8 cellular contexts compared by ENCODE assay signal in genomic region chr10:125149278-125150047, GRCh38. TPM values are rescaled to one million over a fixed set of nuclear protein-coding genes. Genes with fewer than 3 reads are reported as not detected.
A peak's percentile ranks its signal among the peaks of the same experiment; 100 is the strongest.
DNase-seq lines count a peak whose midpoint lies in the region; ATAC-seq and TF ChIP-seq lines count a peak whose summit lies in the region.

No MANE protein-coding gene starts in this region.

- ATAC-seq in omental fat pad (ENCODE audit: low FRiP score) (no peak), HG02759 (IDR thresholded peaks at IDR 0.05; ENCODE audit: unreplicated experiment) (no peak)
- ATAC-seq in stimulated activated naive CD8-positive, alpha-beta T cell treated with anti-CD3 and anti-CD28 coated beads, Interleukin-15, Interleukin-2, amounts not matched to agents 100 U/mL and 50 U/mL, for 24 hours = no peak

- DNase-seq in GF-D8 (lab: John Stamatoyannopoulos, UW) = peak; percentile 21
- DNase-seq in NCI-H510A (lab: John Stamatoyannopoulos, UW) = peak; percentile 63
- peak; percentile 49 for DNase-seq in fibroblast of gingiva (ENCODE audit: low read depth)
- peak; percentile 85 for DNase-seq in omental fat pad (ENCODE audit: low spot score)
- DNase-seq in medulla oblongata (ENCODE audit: extremely low spot score) = no peak
- DNase-seq in stimulated activated naive CD8-positive, alpha-beta T cell treated with anti-CD3 and anti-CD28 coated beads, Interleukin-15, Interleukin-2, amounts not matched to agents 100 U/mL and 50 U/mL, for 24 hours = no peak
- DNase-seq in NCI-H446 treated with DMSO at 0.1 percent for 48 hours (lab: John Stamatoyannopoulos, UW) = no peak

- no peak for TF ChIP-seq CTCF in omental fat pad (IDR thresholded peaks at IDR 0.05)

RNA-seq across cellular contexts. Expression of gene CTBP2, which starts 10.9 kb away (rescaled TPM):
- 10 to 100 TPM; 29.4 to 58.6 (median 46.2) TPM for total RNA-seq in omental fat pad

Comparison
In these comparisons a context has a peak if more than half of its experiments do, and no peak if none do; other contexts are left out.
1. DNase-seq: peak in GF-D8 (single experiment), NCI-H510A (single experiment), fibroblast of gingiva (single experiment) and omental fat pad (single experiment); none in medulla oblongata (single experiment), stimulated activated naive CD8-positive, alpha-beta T cell treated with anti-CD3 and anti-CD28 coated beads, Interleukin-15, Interleukin-2, amounts not matched to agents 100 U/mL and 50 U/mL, for 24 hours (single experiment) and NCI-H446 treated with DMSO at 0.1 percent for 48 hours (single experiment).